Comparison of ENCODE assay signal across 21 cellular contexts in the genomic region with DNA sequence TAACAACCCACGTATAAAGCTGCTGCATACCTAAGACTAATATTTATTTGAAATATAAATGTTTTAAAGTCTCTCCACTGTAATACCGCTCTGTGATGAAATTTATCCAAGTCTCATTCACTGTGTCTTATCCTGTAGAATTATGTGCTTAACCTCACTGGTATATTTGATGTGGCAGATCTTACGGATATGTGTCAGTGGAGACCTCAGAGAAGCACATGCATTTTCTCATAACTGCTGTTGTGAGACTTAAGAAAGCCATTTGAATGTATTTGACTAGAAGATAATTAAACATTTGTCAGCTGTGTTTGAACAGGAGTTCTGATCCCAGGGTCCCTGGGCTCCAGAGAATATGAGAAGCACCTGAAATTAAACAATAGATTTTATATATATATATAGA.
DNase-seq lines count a peak whose midpoint lies in the region.
"Had no signal": no experiment of that assay in that cellular context is flagged by ENCODE, and none has a peak within 500 bp of the region (broad histone marks: within the 10 kb centered on the region; RNA-seq: fewer than 3 reads in every experiment).

No MANE protein-coding gene starts in this region.

- intact Hi-C loops in CD4-positive, alpha-beta memory T cell (cut with micrococcal nuclease) = no loop called here

- H3K9me3 Mint-ChIP-seq in CD4-positive, alpha-beta memory T cell = peaks cover 0 to 6% (median under 1%) of the 10 kb centered on the region in 8 donors
- H3K9me3 Mint-ChIP-seq: CD4-positive, alpha-beta T cell had no signal

- POLR2A ChIA-PET in CD4-positive, alpha-beta memory T cell (lab: Charles Lee; ENCODE audit: partially characterized antibody) = no interaction called here

- H3K27ac ChIP-seq in CD4-positive, alpha-beta memory T cell (ENCODE audit: low read depth, low read length) = no peak overlapping the region
- H3K27ac ChIP-seq: A549; BLaER1 treated with 17β-estradiol and CSF1 and Interleukin-3, amounts not matched to agents 10 nM and 100 nM had no signal

- CTCF ChIA-PET in CD4-positive, alpha-beta memory T cell (lab: Charles Lee; ENCODE audit: partially characterized antibody) = no interaction called here

- no peaks in the 10 kb centered on the region for H3K36me3 ChIP-seq in CD4-positive, alpha-beta memory T cell (ENCODE audit: insufficient read depth, low read length)
- H3K36me3 ChIP-seq: BE2C; BLaER1 treated with 17β-estradiol and CSF1 and Interleukin-3, amounts not matched to agents 10 nM and 100 nM had no signal

- DNase-seq in NCI-H2171 treated with DMSO at 0.1 percent for 48 hours (lab: John Stamatoyannopoulos, UW) (peak; percentile 69), NCI-H2171 (lab: John Stamatoyannopoulos, UW) (no peak), DMS 273 treated with DMSO at 0.1 percent for 48 hours (lab: John Stamatoyannopoulos, UW) (peak; percentile 41), NCI-H69 (lab: John Stamatoyannopoulos, UW) (peak; percentile 17), globus pallidus (ENCODE audit: low spot score) (no peak)
- no peak for DNase-seq in CD4-positive, alpha-beta memory T cell
- no peak for DNase-seq in activated CD4-positive, alpha-beta T cell treated with anti-CD3 and anti-CD28 coated beads, Interleukin-2, amount 50 U/mL, for 48 hours
- DNase-seq: 8988T; ACHN; AML-193; BE2C; Caco-2; CD4-positive, alpha-beta T cell; DMS53; DMS79 treated with DMSO at 0.1 percent for 48 hours; GF-D8; H9 had no signal

- no peak overlapping the region for H3K4me3 ChIP-seq in CD4-positive, alpha-beta memory T cell (ENCODE audit: low read length in 2 of 2)
- H3K4me3 ChIP-seq: A549; BLaER1 treated with 17β-estradiol and CSF1 and Interleukin-3, amounts not matched to agents 10 nM and 100 nM; GM23338 had no signal

- H3K27ac Mint-ChIP-seq in CD4-positive, alpha-beta memory T cell = no peak overlapping the region
- H3K27ac Mint-ChIP-seq: CD14-positive monocyte; CD4-positive, alpha-beta T cell; GM23338 had no signal

- H3K4me1 ChIP-seq in CD4-positive, alpha-beta memory T cell (ENCODE audit: insufficient read depth, low read length) = no peaks in the 10 kb centered on the region
- H3K4me1 ChIP-seq: A549; BE2C; BLaER1 treated with 17β-estradiol and CSF1 and Interleukin-3, amounts not matched to agents 10 nM and 100 nM; Caco-2 had no signal

- no peaks in the 10 kb centered on the region for H3K36me3 Mint-ChIP-seq in CD4-positive, alpha-beta memory T cell
- H3K36me3 Mint-ChIP-seq: CD14-positive monocyte had no signal

- H3K27me3 Mint-ChIP-seq in CD4-positive, alpha-beta memory T cell = no peaks in the 10 kb centered on the region
- H3K27me3 Mint-ChIP-seq: CD4-positive, alpha-beta T cell had no signal

- H3K4me3 Mint-ChIP-seq in CD4-positive, alpha-beta memory T cell = no peak overlapping the region
- H3K4me3 Mint-ChIP-seq: CD14-positive monocyte; CD4-positive, alpha-beta T cell; GM23338; H9 had no signal

- H3K4me1 Mint-ChIP-seq in CD4-positive, alpha-beta memory T cell = no peaks in the 10 kb centered on the region
- H3K4me1 Mint-ChIP-seq: CD14-positive monocyte had no signal

- no peaks in the 10 kb centered on the region for H3K9me3 ChIP-seq in CD4-positive, alpha-beta memory T cell (ENCODE audit: control insufficient read depth in 1 of 2, low read length in 2 of 2)
- H3K9me3 ChIP-seq: A549, BE2C had no signal

- H3K27me3 ChIP-seq in CD4-positive, alpha-beta memory T cell (ENCODE audit: insufficient read depth, low read length) = no peaks in the 10 kb centered on the region
- H3K27me3 ChIP-seq: BE2C; BLaER1 treated with 17β-estradiol and CSF1 and Interleukin-3, amounts not matched to agents 10 nM and 100 nM had no signal

Comparison
In these comparisons a context has a peak if more than half of its experiments do, and no peak if none do; other contexts are left out.
1. DNase-seq: peak in NCI-H2171 treated with DMSO at 0.1 percent for 48 hours (single experiment), DMS 273 treated with DMSO at 0.1 percent for 48 hours (single experiment) and NCI-H69 (single experiment); none in NCI-H2171 (single experiment), globus pallidus (single experiment), CD4-positive, alpha-beta memory T cell (0 of 5) and activated CD4-positive, alpha-beta T cell treated with anti-CD3 and anti-CD28 coated beads, Interleukin-2, amount 50 U/mL, for 48 hours (0 of 2).